5 cellular contexts compared by ENCODE assay signal in the genomic region with DNA sequence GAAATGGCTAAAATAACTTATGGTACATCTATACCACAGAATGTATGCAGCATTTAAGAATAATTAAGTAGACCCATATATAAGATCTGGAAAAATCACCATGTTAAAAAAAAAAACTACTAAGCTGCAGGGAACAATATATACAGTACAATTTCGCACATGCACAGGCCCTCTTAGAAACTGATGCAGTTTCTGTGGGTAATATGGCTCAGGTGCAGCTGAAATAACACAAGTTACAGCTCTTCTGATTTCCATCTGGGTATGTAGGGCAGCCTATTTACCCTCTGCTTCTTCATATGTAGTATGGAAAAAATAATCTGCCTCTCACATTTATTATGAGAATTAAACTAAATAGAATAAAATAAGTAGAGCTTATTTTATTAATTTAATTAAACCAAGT.
"Had no signal": no experiment of that assay in that cellular context is flagged by ENCODE, and none has a peak within 500 bp of the region (broad histone marks: within the 10 kb centered on the region; RNA-seq: fewer than 3 reads in every experiment).

No MANE protein-coding gene starts in this region.

- H3K4me3 ChIP-seq: GM23338 had no signal

- DNase-seq: H9, HCEC 1CT, KBM-7 had no signal

- H3K27ac ChIP-seq: HL-60 had no signal

- H3K4me2 ChIP-seq: GM23338 had no signal

- H2AFZ ChIP-seq: GM23338 had no signal
